In genomic region chr13:51916419-51916818, GRCh38 we compare ENCODE assay signal across 32 cellular contexts. TPM values are rescaled to one million over a fixed set of nuclear protein-coding genes. Genes with fewer than 3 reads are reported as not detected.
"Had no signal": no experiment of that assay in that cellular context is flagged by ENCODE, and none has a peak within 500 bp of the region (broad histone marks: within the 10 kb centered on the region; RNA-seq: fewer than 3 reads in every experiment).

No MANE protein-coding gene starts in this region.

- ATAC-seq: stimulated activated effector memory CD8-positive, alpha-beta T cell treated with anti-CD3 and anti-CD28 coated beads, Interleukin-12 subunit alpha, Interleukin-12 subunit beta, amount 100 ng/mL, for 72 hours; stimulated activated memory B cell treated with anti-CD40 and anti-IgM and Interleukin-4, amounts not matched to agents 10 μg/mL and 1 μg/mL and 100 μg/mL, for 72 hours; stimulated activated naive B cell treated with anti-CD40 and anti-IgM and Interleukin-4, amounts not matched to agents 10 μg/mL and 1 μg/mL and 100 μg/mL, for 72 hours; stimulated activated naive CD8-positive, alpha-beta T cell treated with anti-CD3 and anti-CD28 coated beads, Interleukin-15, amount 100 ng/mL, for 72 hours; stimulated activated naive CD8-positive, alpha-beta T cell treated with anti-CD3 and anti-CD28 coated beads, Interleukin-15, Interleukin-2, amounts not matched to agents 100 U/mL and 50 U/mL, for 24 hours; upper lobe of right lung had no signal

- H3K4me3 ChIP-seq: stomach, suprapubic skin, testis, thoracic aorta, thyroid gland, tibial artery, tibial nerve, transverse colon, upper lobe of left lung, upper lobe of right lung, uterus, vagina had no signal

- H3K27ac Mint-ChIP-seq: stimulated activated effector memory CD8-positive, alpha-beta T cell treated with anti-CD3 and anti-CD28 coated beads, Interleukin-12 subunit alpha, Interleukin-12 subunit beta, amount 100 ng/mL, for 72 hours; stimulated activated memory B cell treated with anti-CD40 and anti-IgM and Interleukin-4, amounts not matched to agents 10 μg/mL and 1 μg/mL and 100 μg/mL, for 72 hours; stimulated activated naive B cell treated with anti-CD40 and anti-IgM and Interleukin-4, amounts not matched to agents 10 μg/mL and 1 μg/mL and 100 μg/mL, for 72 hours; stimulated activated naive CD8-positive, alpha-beta T cell treated with anti-CD3 and anti-CD28 coated beads, Interleukin-15, amount 100 ng/mL, for 72 hours; stimulated activated naive CD8-positive, alpha-beta T cell treated with anti-CD3 and anti-CD28 coated beads, Interleukin-15, Interleukin-2, amounts not matched to agents 100 ng/mL and 50 ng/mL, for 24 hours; type B pancreatic cell had no signal

- H3K27me3 Mint-ChIP-seq: stimulated activated naive CD8-positive, alpha-beta T cell treated with anti-CD3 and anti-CD28 coated beads, Interleukin-15, Interleukin-2, amounts not matched to agents 100 ng/mL and 50 ng/mL, for 24 hours; type B pancreatic cell had no signal

- H3K4me3 Mint-ChIP-seq: stimulated activated effector memory CD8-positive, alpha-beta T cell treated with anti-CD3 and anti-CD28 coated beads, Interleukin-12 subunit alpha, Interleukin-12 subunit beta, amount 100 ng/mL, for 72 hours; stimulated activated memory B cell treated with anti-CD40 and anti-IgM and Interleukin-4, amounts not matched to agents 10 μg/mL and 1 μg/mL and 100 μg/mL, for 72 hours; stimulated activated naive B cell treated with anti-CD40 and anti-IgM and Interleukin-4, amounts not matched to agents 10 μg/mL and 1 μg/mL and 100 μg/mL, for 72 hours; stimulated activated naive CD8-positive, alpha-beta T cell treated with anti-CD3 and anti-CD28 coated beads, Interleukin-15, amount 100 ng/mL, for 72 hours; stimulated activated naive CD8-positive, alpha-beta T cell treated with anti-CD3 and anti-CD28 coated beads, Interleukin-15, Interleukin-2, amounts not matched to agents 100 ng/mL and 50 ng/mL, for 24 hours; type B pancreatic cell had no signal

- H3K36me3 ChIP-seq: stomach, suprapubic skin, thoracic aorta, thyroid gland, tibial artery, tibial nerve, transverse colon, upper lobe of left lung, upper lobe of right lung, uterus, vagina had no signal

- H3K27me3 ChIP-seq: stomach, suprapubic skin, testis, thyroid gland, tibial artery, tibial nerve, transverse colon, upper lobe of left lung, upper lobe of right lung, uterus, vagina had no signal

- H3K9me3 Mint-ChIP-seq: stimulated activated effector memory CD8-positive, alpha-beta T cell treated with anti-CD3 and anti-CD28 coated beads, Interleukin-12 subunit alpha, Interleukin-12 subunit beta, amount 100 ng/mL, for 72 hours; stimulated activated memory B cell treated with anti-CD40 and anti-IgM and Interleukin-4, amounts not matched to agents 10 μg/mL and 1 μg/mL and 100 μg/mL, for 72 hours; stimulated activated naive B cell treated with anti-CD40 and anti-IgM and Interleukin-4, amounts not matched to agents 10 μg/mL and 1 μg/mL and 100 μg/mL, for 72 hours; stimulated activated naive CD8-positive, alpha-beta T cell treated with anti-CD3 and anti-CD28 coated beads, Interleukin-15, amount 100 ng/mL, for 72 hours; stimulated activated naive CD8-positive, alpha-beta T cell treated with anti-CD3 and anti-CD28 coated beads, Interleukin-15, Interleukin-2, amounts not matched to agents 100 ng/mL and 50 ng/mL, for 24 hours; type B pancreatic cell had no signal

- H3K9me3 ChIP-seq: stomach, suprapubic skin, testis, thoracic aorta, thyroid gland, tibial artery, tibial nerve, transverse colon, upper lobe of left lung, upper lobe of right lung, uterus, vagina had no signal

- H3K27ac ChIP-seq: stomach, suprapubic skin, testis, thoracic aorta, thyroid gland, tibial artery, tibial nerve, transverse colon, upper lobe of left lung, upper lobe of right lung, uterus, vagina had no signal

- DNase-seq: stimulated activated CD4-positive, alpha-beta T cell treated with anti-CD3 and anti-CD28 coated beads, Interleukin-2, amount 100 ng/mL, for 48 hours; stimulated activated CD4-positive, alpha-beta T cell treated with anti-CD3 and anti-CD28 coated beads, Interleukin-4, amount 100 ng/mL, for 1 hour; stimulated activated CD4-positive, alpha-beta T cell treated with anti-CD3 and anti-CD28 coated beads, Interleukin-4, amount 100 ng/mL, for 24 hours; stimulated activated CD4-positive, alpha-beta T cell treated with anti-CD3 and anti-CD28 coated beads, Interleukin-4, amount 100 ng/mL, for 4 hours; stimulated activated CD8-positive, alpha-beta memory T cell treated with anti-CD3 and anti-CD28 coated beads, Interleukin-4, amount 100 ng/mL, for 48 hours; stimulated activated naive B cell treated with anti-CD40 and anti-IgM and Interleukin-4, amounts not matched to agents 10 μg/mL and 1 μg/mL and 100 μg/mL, for 72 hours; stimulated activated naive CD4-positive, alpha-beta T cell; stimulated activated naive CD4-positive, alpha-beta T cell treated with Interleukin-2 at 50 U/mL for 16 hours; stimulated activated naive CD8-positive, alpha-beta T cell treated with anti-CD3 and anti-CD28 coated beads, Interleukin-15, amount 100 ng/mL, for 72 hours; stimulated activated naive CD8-positive, alpha-beta T cell treated with anti-CD3 and anti-CD28 coated beads, Interleukin-15, Interleukin-2, amounts not matched to agents 100 U/mL and 50 U/mL, for 24 hours; stomach; substantia nigra; testis; thyroid gland; tibial artery; transverse colon; trophoblast cell; upper lobe of left lung; upper lobe of right lung; uterus had no signal

- H3K36me3 Mint-ChIP-seq: stimulated activated effector memory CD8-positive, alpha-beta T cell treated with anti-CD3 and anti-CD28 coated beads, Interleukin-12 subunit alpha, Interleukin-12 subunit beta, amount 100 ng/mL, for 72 hours; stimulated activated memory B cell treated with anti-CD40 and anti-IgM and Interleukin-4, amounts not matched to agents 10 μg/mL and 1 μg/mL and 100 μg/mL, for 72 hours; stimulated activated naive B cell treated with anti-CD40 and anti-IgM and Interleukin-4, amounts not matched to agents 10 μg/mL and 1 μg/mL and 100 μg/mL, for 72 hours; type B pancreatic cell had no signal

RNA-seq across cellular contexts. Expression of gene CCDC70, which starts 54.6 kb away (rescaled TPM):
- total RNA-seq: stomach, subcutaneous adipose tissue, suprapubic skin, temporal lobe, thoracic aorta, tibial nerve, transverse colon, upper lobe of left lung, upper lobe of right lung, ureter, urinary bladder, uterus, vagina had no signal
- polyA plus RNA-seq: stomach, urinary bladder had no signal
